ENCODE assay signal across 17 cellular contexts in genomic region chr5:122236270-122236669, GRCh38.
A peak's percentile ranks its signal among the peaks of the same experiment; 100 is the strongest.
DNase-seq lines count a peak whose midpoint lies in the region; ATAC-seq and TF ChIP-seq lines count a peak whose summit lies in the region.
"Had no signal": no experiment of that assay in that cellular context is flagged by ENCODE, and none has a peak within 500 bp of the region (broad histone marks: within the 10 kb centered on the region; RNA-seq: fewer than 3 reads in every experiment).

No MANE protein-coding gene starts in this region.

- dilution Hi-C loops in mammary epithelial cell (cut with HindIII; ENCODE audit: low sequenced_read_pairs), result no loop called here

- CTCF ChIA-PET in mammary epithelial cell (lab: Charles Lee; ENCODE audit: low non-redundant PET), result no interaction called here

- BruUV-seq in mammary epithelial cell (replicated peaks; lab: Mats Ljungman, UMichigan), result no TSS peak

- no peak overlapping the region for H3K4me2 ChIP-seq in mammary epithelial cell (ENCODE audit: insufficient read depth, low read depth, low read length)
- H3K4me2 ChIP-seq: BLaER1, KMS-11 had no signal

- no peaks in the 10 kb centered on the region for H3K27me3 ChIP-seq in mammary epithelial cell (ENCODE audit: insufficient read depth, low read length)
- H3K27me3 ChIP-seq: BLaER1, SJSA1 had no signal

- H3K36me3 ChIP-seq in mammary epithelial cell (ENCODE audit: insufficient read depth, low read length), result no peaks in the 10 kb centered on the region
- H3K36me3 ChIP-seq: BLaER1, SJSA1 had no signal

- no peak overlapping the region for H3K9ac ChIP-seq in mammary epithelial cell (ENCODE audit: insufficient read depth, low read length)
- H3K9ac ChIP-seq: BLaER1, KMS-11 had no signal

- peak; percentile 76 for DNase-seq in EL
- peak; percentile 83 for DNase-seq in M059J (ENCODE audit: low read depth)
- peak; percentile 72 for DNase-seq in mammary epithelial cell
- peak; percentile 1 for DNase-seq in renal cortical epithelial cell (ENCODE audit: low read depth)
- DNase-seq in NCI-H526 (lab: John Stamatoyannopoulos, UW), result no peak
- DNase-seq in kidney glomerular epithelial cell (lab: John Stamatoyannopoulos, UW), result no peak
- DNase-seq: CD8-positive, alpha-beta memory T cell; DMS 273 treated with DMSO at 0.1 percent for 48 hours; MM.1S; NCI-H1105; NCI-H187 treated with DMSO at 0.1 percent for 48 hours; RPMI8226 had no signal

- no peak for ATAC-seq in GM19397 (IDR thresholded peaks at IDR 0.05; ENCODE audit: unreplicated experiment)
- ATAC-seq: GM12878 had no signal

- no peak overlapping the region for H3K4me3 ChIP-seq in mammary epithelial cell (replicated peaks in 1 of 3; ENCODE audit: insufficient read depth in 1 of 3, low read depth in 2 of 3, low read length in 3 of 3)
- H3K4me3 ChIP-seq: BLaER1, GM12878, SJSA1 had no signal

- intact Hi-C loops in mammary epithelial cell (cut with micrococcal nuclease), result no loop called here

- in situ Hi-C loops in mammary epithelial cell (cut with MboI; ENCODE audit: low sequenced_read_pairs in 2 of 2), result no loop called here

- no peaks in the 10 kb centered on the region for H4K20me1 ChIP-seq in mammary epithelial cell (ENCODE audit: insufficient read depth, low read length)
- H4K20me1 ChIP-seq: BLaER1 had no signal

- H3K9me3 ChIP-seq in mammary epithelial cell (replicated peaks; ENCODE audit: insufficient read depth, low read length), result no peaks in the 10 kb centered on the region
- H3K9me3 ChIP-seq: BLaER1, SJSA1 had no signal

- no peak overlapping the region for H3K27ac ChIP-seq in mammary epithelial cell (ENCODE audit: insufficient read depth, low read depth, low read length)
- H3K27ac ChIP-seq: BLaER1, KMS-11, SJSA1 had no signal

- no peaks in the 10 kb centered on the region for H3K79me2 ChIP-seq in mammary epithelial cell (ENCODE audit: insufficient read depth, low read length)

- peaks cover 9% of the 10 kb centered on the region for H3K4me1 ChIP-seq in mammary epithelial cell (ENCODE audit: insufficient read depth, low read length)
- H3K4me1 ChIP-seq: BLaER1, SJSA1 had no signal

- WGBS in mammary epithelial cell (ENCODE audit: low coverage, missing lambda C conversion rate), result 0% methylated on average over 2 of the region's 2 CpGs

- H2AFZ ChIP-seq in mammary epithelial cell (ENCODE audit: low read depth, low read length), result no peak overlapping the region

- no peak for TF ChIP-seq CTCF in mammary epithelial cell (conservative IDR thresholded peaks at IDR 0.05 in 1 of 2, IDR thresholded peaks at IDR 0.05 in 1 of 2; ENCODE audit: extremely low read depth in 1 of 2, insufficient read depth in 1 of 2, low read depth in 1 of 2, low read length in 2 of 2)

Comparison
In these comparisons a context has a peak if more than half of its experiments do, and no peak if none do; other contexts are left out.
1. DNase-seq: peak in EL (single experiment), M059J (single experiment), mammary epithelial cell (single experiment) and renal cortical epithelial cell (single experiment); none in NCI-H526 (0 of 2) and kidney glomerular epithelial cell (single experiment).